ENCODE assay signal across 8 cellular contexts in genomic region chr14:69767369-69767999, GRCh38. TPM values are rescaled to one million over a fixed set of nuclear protein-coding genes. Genes with fewer than 3 reads are reported as not detected.
DNase-seq lines count a peak whose midpoint lies in the region; ATAC-seq and TF ChIP-seq lines count a peak whose summit lies in the region.

No MANE protein-coding gene starts in this region.

- peak overlapping the region; percentile 94 for H3K9ac ChIP-seq in SU-DHL-6 (ENCODE audit: low read length)
- peak overlapping the region; percentile 96 for H3K9ac ChIP-seq in parathyroid adenoma

- peaks cover 5% of the 10 kb centered on the region for H3K27me3 Mint-ChIP-seq in activated naive CD8-positive, alpha-beta T cell treated with anti-CD3 and anti-CD28 coated beads, Interleukin-2, amount 50 U/mL, for 24 hours

- H3K4me3 ChIP-seq in SU-DHL-6 (ENCODE audit: insufficient read depth, low read length, poor library complexity, severe bottlenecking) = peak overlapping the region; percentile 80
- H3K4me3 ChIP-seq in parathyroid adenoma (ENCODE audit: low read depth, low read length) = peak overlapping the region; percentile 94
- H3K4me3 ChIP-seq in tibial artery = peak overlapping the region; percentile 82 to 96

- intact Hi-C loops in cardiac septum (cut with DNase I) (loop anchor here (2.0 to 10.0 kb wide), 3 partner anchors 40 to 157 kb away; partner anchors contain the start of gene SUSD6), tibial artery (cut with DNase I; ENCODE audit: low total_unique reads) (no loop called here)

- H3K27ac Mint-ChIP-seq in activated naive CD8-positive, alpha-beta T cell treated with anti-CD3 and anti-CD28 coated beads, Interleukin-2, amount 50 U/mL, for 24 hours = peak overlapping the region; percentile 99

- H3K4me1 Mint-ChIP-seq in activated naive CD8-positive, alpha-beta T cell treated with anti-CD3 and anti-CD28 coated beads, Interleukin-2, amount 50 U/mL, for 24 hours = peaks cover 81% of the 10 kb centered on the region

- H3K4me2 ChIP-seq in SU-DHL-6 (ENCODE audit: low read depth, low read length, poor library complexity, severe bottlenecking) (peak overlapping the region; percentile 93), parathyroid adenoma (ENCODE audit: low read length) (peak overlapping the region; percentile 93)

- DNase-seq in GM10266 (ENCODE audit: extremely low spot score) = peak; percentile 91
- peak; percentile 85 for DNase-seq in NCI-H128 (lab: John Stamatoyannopoulos, UW; ENCODE audit: unreplicated experiment)
- peak; percentile 94 for DNase-seq in activated naive CD8-positive, alpha-beta T cell treated with anti-CD3 and anti-CD28 coated beads, Interleukin-2, amount 50 U/mL, for 24 hours
- DNase-seq in cardiac septum (ENCODE audit: low spot score) = peak; percentile 97
- DNase-seq in tibial artery = peak; percentile 82 to 94

- no peaks in the 10 kb centered on the region for H3K9me3 ChIP-seq in SU-DHL-6 (ENCODE audit: insufficient read depth, low read length)
- no peaks in the 10 kb centered on the region for H3K9me3 ChIP-seq in parathyroid adenoma (ENCODE audit: control insufficient read depth, low read length)
- no peaks in the 10 kb centered on the region for H3K9me3 ChIP-seq in tibial artery

- peaks cover 8% of the 10 kb centered on the region for H3K9me3 Mint-ChIP-seq in activated naive CD8-positive, alpha-beta T cell treated with anti-CD3 and anti-CD28 coated beads, Interleukin-2, amount 50 U/mL, for 24 hours

- peaks cover 29% of the 10 kb centered on the region for H3K4me1 ChIP-seq in parathyroid adenoma
- peaks cover 0 to 52% (median 40%) of the 10 kb centered on the region in 4 donors for H3K4me1 ChIP-seq in tibial artery

- peak overlapping the region; percentile 81 for H2AFZ ChIP-seq in SU-DHL-6 (ENCODE audit: low read depth, low read length, severe bottlenecking)
- H2AFZ ChIP-seq in parathyroid adenoma = peak overlapping the region; percentile 95

- H3K4me3 Mint-ChIP-seq in activated naive CD8-positive, alpha-beta T cell treated with anti-CD3 and anti-CD28 coated beads, Interleukin-2, amount 50 U/mL, for 24 hours = peak overlapping the region; percentile 98

- peaks cover 42% of the 10 kb centered on the region for H3K79me2 ChIP-seq in SU-DHL-6 (ENCODE audit: insufficient read depth, low read length)
- peaks cover 32% of the 10 kb centered on the region for H3K79me2 ChIP-seq in parathyroid adenoma

- peaks cover 62% of the 10 kb centered on the region for H3K36me3 Mint-ChIP-seq in activated naive CD8-positive, alpha-beta T cell treated with anti-CD3 and anti-CD28 coated beads, Interleukin-2, amount 50 U/mL, for 24 hours (ENCODE audit: low read depth)

- H4K20me1 ChIP-seq in SU-DHL-6 (ENCODE audit: low read depth, low read length) = peaks cover 25% of the 10 kb centered on the region

- no peak for TF ChIP-seq CTCF in GM10266 (IDR thresholded peaks at IDR 0.05; ENCODE audit: control insufficient read depth, insufficient read depth, low read depth, missing control alignments)
- TF ChIP-seq CTCF in SU-DHL-6 (IDR thresholded peaks at IDR 0.05; ENCODE audit: insufficient read depth, low read length, poor library complexity, severe bottlenecking) = no peak
- no peak for TF ChIP-seq CTCF in parathyroid adenoma (IDR thresholded peaks at IDR 0.05)
- peak in 1 of 2 experiments; percentile 6 for TF ChIP-seq CTCF in tibial artery (IDR thresholded peaks at IDR 0.05)

- no peaks in the 10 kb centered on the region for H3K9me2 ChIP-seq in SU-DHL-6 (replicated peaks; ENCODE audit: insufficient read depth, low read length)

- peaks cover 13% of the 10 kb centered on the region; the same call in 1 of the 2 replicates for H3F3A ChIP-seq in SU-DHL-6 (ENCODE audit: insufficient read depth)

- H3K36me3 ChIP-seq in SU-DHL-6 (ENCODE audit: low read length) = peaks cover 44% of the 10 kb centered on the region
- H3K36me3 ChIP-seq in parathyroid adenoma (ENCODE audit: control insufficient read depth, insufficient read depth, low read length) = no peaks in the 10 kb centered on the region
- H3K36me3 ChIP-seq in tibial artery = peaks cover 45 to 49% (median 47%) of the 10 kb centered on the region in 3 donors

- peak; percentile 83 for ATAC-seq in HG02759 (IDR thresholded peaks at IDR 0.05; ENCODE audit: unreplicated experiment)
- peak; percentile 74 for ATAC-seq in activated naive CD8-positive, alpha-beta T cell treated with anti-CD3 and anti-CD28 coated beads, Interleukin-2, amount 50 U/mL, for 24 hours

- no peaks in the 10 kb centered on the region for H3K27me3 ChIP-seq in SU-DHL-6 (ENCODE audit: low read length)
- H3K27me3 ChIP-seq in parathyroid adenoma (ENCODE audit: control insufficient read depth, insufficient read depth, low read length) = no peaks in the 10 kb centered on the region
- peaks cover 0 to 2% of the 10 kb centered on the region in 2 donors for H3K27me3 ChIP-seq in tibial artery

- peak overlapping the region; percentile 89 for H3K27ac ChIP-seq in SU-DHL-6 (ENCODE audit: low read depth, low read length)
- H3K27ac ChIP-seq in parathyroid adenoma = peak overlapping the region; percentile 99
- peak overlapping the region; percentile 97 to 100 for H3K27ac ChIP-seq in tibial artery

RNA-seq across cellular contexts. Expression of gene SRSF5, which starts 0.5 kb away (rescaled TPM):
- total RNA-seq in cardiac septum = 206 TPM

RNA-seq across cellular contexts. Expression of gene SLC10A1, which starts 29.6 kb away (rescaled TPM):
- total RNA-seq in cardiac septum = not detected

Comparison
In these comparisons a context has a peak if more than half of its experiments do, and no peak if none do; other contexts are left out.
1. Peak in every context shown above with its lines: DNase-seq, ATAC-seq, H3K4me3 ChIP-seq and H3K27ac ChIP-seq.